In genomic region chr1:113146242-113147072, GRCh38 we compare ENCODE assay signal across 13 cellular contexts.
DNase-seq lines count a peak whose midpoint lies in the region; ATAC-seq and TF ChIP-seq lines count a peak whose summit lies in the region.
"Had no signal": no experiment of that assay in that cellular context is flagged by ENCODE, and none has a peak within 500 bp of the region (broad histone marks: within the 10 kb centered on the region; RNA-seq: fewer than 3 reads in every experiment).

No MANE protein-coding gene starts in this region.

- 50% methylated on average over 2 of the region's 7 CpGs; no CpG with 5 or more reads in 1 of the 2 experiments for WGBS in IMR-90 (ENCODE audit: extremely low coverage in 2 of 2, insufficient read length in 1 of 2), 2 experiments
- WGBS in mesendoderm (ENCODE audit: extremely low coverage, insufficient coverage, low lambda C conversion rate): no CpG with 5 or more reads among the region's 7 CpGs

- H3K18ac ChIP-seq in IMR-90 (ENCODE audit: low read depth, low read length) (no peak overlapping the region), mesendoderm (ENCODE audit: low read length) (no peak overlapping the region)

- H2BK15ac ChIP-seq in IMR-90 (ENCODE audit: low read depth, low read length) (no peak overlapping the region), mesendoderm (replicated peaks; ENCODE audit: low read depth) (no peak overlapping the region)

- no peak for TF ChIP-seq RAD21 in IMR-90 (IDR thresholded peaks at IDR 0.05; ENCODE audit: low read length)

- H3K4ac ChIP-seq in IMR-90 (ENCODE audit: low read depth, low read length) (no peak overlapping the region), mesendoderm (ENCODE audit: low read depth, low read length) (no peak overlapping the region)

- H3K56ac ChIP-seq in IMR-90 (ENCODE audit: extremely low read depth, insufficient read depth, low read length) (no peak overlapping the region), mesendoderm (ENCODE audit: low read length) (peak overlapping the region; percentile 47)

- no peak overlapping the region for H3K4me3 ChIP-seq in CD8-positive, alpha-beta T cell (ENCODE audit: low read depth, low read length)
- H3K4me3 ChIP-seq in IMR-90 (ENCODE audit: insufficient read depth, low read depth, low read length) (no peak overlapping the region), mesendoderm (ENCODE audit: low read length) (no peak overlapping the region)
- H3K4me3 ChIP-seq: PC-9, sigmoid colon had no signal

- intact Hi-C loops in CD8-positive, alpha-beta T cell (cut with DNase I, micrococcal nuclease): loop anchor here in 1 of 2 experiments (10.0 kb wide), 1 partner anchor 1138 kb away; no protein-coding TSS in a partner anchor
- intact Hi-C loops in IMR-90 (cut with micrococcal nuclease): loop anchor here (10.0 kb wide), 1 partner anchor 788 kb away; no protein-coding TSS in a partner anchor

- H2BK120ac ChIP-seq in IMR-90 (ENCODE audit: low read depth, low read length) (no peak overlapping the region), mesendoderm (ENCODE audit: low read depth, low read length) (no peak overlapping the region)

- H3K36me3 ChIP-seq in CD8-positive, alpha-beta T cell (ENCODE audit: insufficient read depth, low read length): no peaks in the 10 kb centered on the region
- no peaks in the 10 kb centered on the region for H3K36me3 ChIP-seq in IMR-90 (ENCODE audit: control insufficient read depth, insufficient read depth, low read length)
- H3K36me3 ChIP-seq in mesendoderm (ENCODE audit: control insufficient read depth, insufficient read depth, low read length): no peaks in the 10 kb centered on the region
- H3K36me3 ChIP-seq: sigmoid colon had no signal

- no peak overlapping the region for H3K4me3 Mint-ChIP-seq in CD8-positive, alpha-beta T cell
- H3K4me3 Mint-ChIP-seq in activated CD8-positive, alpha-beta T cell treated with anti-CD3 and anti-CD28 coated beads, Interleukin-2, amount 10 ng/mL, durations not matched to agents 7 days and 5 days: no peak overlapping the region
- H3K4me3 Mint-ChIP-seq: activated B cell treated with CpG ODN at 0.5 μM for 24 hours had no signal

- no peak overlapping the region for H3K4me2 ChIP-seq in IMR-90 (ENCODE audit: low read depth, low read length)
- no peak overlapping the region for H3K4me2 ChIP-seq in mesendoderm (ENCODE audit: low read length)
- H3K4me2 ChIP-seq: PC-9 had no signal

- no peak overlapping the region for H3K9ac ChIP-seq in IMR-90 (ENCODE audit: low read depth, low read length)
- no peak overlapping the region for H3K9ac ChIP-seq in mesendoderm (ENCODE audit: low read length)

- H3K79me2 ChIP-seq in mesendoderm (ENCODE audit: control insufficient read depth, insufficient read depth, low read length): no peaks in the 10 kb centered on the region

- H4K20me1 ChIP-seq in IMR-90 (ENCODE audit: insufficient read depth, low read length): no peaks in the 10 kb centered on the region

- in situ Hi-C loops in IMR-90 (cut with MboI; ENCODE audit: low sequenced_read_pairs): loop anchor here (5.0 to 25.0 kb wide), 2 partner anchors 531 to 766 kb away; partner anchors contain the start of genes AP4B1 and DCLRE1B

- no peak overlapping the region for H4K91ac ChIP-seq in IMR-90 (ENCODE audit: insufficient read depth, low read depth, low read length)

- H3K79me1 ChIP-seq in IMR-90 (ENCODE audit: low read depth in 1 of 2, low read length in 2 of 2) (no peaks in the 10 kb centered on the region), mesendoderm (ENCODE audit: low read length) (no peaks in the 10 kb centered on the region)

- CTCF ChIA-PET in CD8-positive, alpha-beta T cell (lab: Charles Lee): no interaction called here
- CTCF ChIA-PET in IMR-90 (lab: Yijun Ruan, JAX): interaction anchor here (0.7 kb wide), 1 partner anchor 495 kb away, joined by 3 read pairs; no protein-coding TSS in a partner anchor
- CTCF ChIA-PET in activated CD8-positive, alpha-beta T cell treated with anti-CD3 and anti-CD28 coated beads, Interleukin-2, amount 10 ng/mL, durations not matched to agents 7 days and 5 days (lab: Charles Lee): interaction anchor here (0.6 kb wide), 1 partner anchor 193 kb away, joined by 3 read pairs; no protein-coding TSS in a partner anchor

- no peaks in the 10 kb centered on the region for H3K27me3 ChIP-seq in CD8-positive, alpha-beta T cell (ENCODE audit: insufficient read depth, low read length)
- H3K27me3 ChIP-seq in IMR-90 (ENCODE audit: control insufficient read depth, insufficient read depth, low read length) (no peaks in the 10 kb centered on the region), mesendoderm (ENCODE audit: insufficient read depth, low read length, poor library complexity) (no peaks in the 10 kb centered on the region)
- H3K27me3 ChIP-seq: sigmoid colon had no signal

- H4K8ac ChIP-seq in IMR-90 (ENCODE audit: low read depth in 2 of 2, low read length in 2 of 2) (no peak overlapping the region), mesendoderm (ENCODE audit: low read depth, low read length) (no peak overlapping the region)

- H2AK9ac ChIP-seq in IMR-90 (replicated peaks; ENCODE audit: low read depth, low read length, poor library complexity): no peak overlapping the region

- peak; percentile 81 for ATAC-seq in CD8-positive, alpha-beta T cell
- no peak for ATAC-seq in IMR-90 (ENCODE audit: low read depth)
- ATAC-seq in activated CD8-positive, alpha-beta T cell treated with anti-CD3 and anti-CD28 coated beads, Interleukin-2, amount 10 ng/mL, durations not matched to agents 7 days and 5 days: peak; percentile 88
- no peak for ATAC-seq in HG02571 (IDR thresholded peaks at IDR 0.05; ENCODE audit: unreplicated experiment)

- DNase-seq in CD8-positive, alpha-beta T cell: peak in 2 of 7 experiments; percentile 12 to 33
- DNase-seq in IMR-90: peak; percentile 11
- DNase-seq in activated CD8-positive, alpha-beta T cell treated with anti-CD3 and anti-CD28 coated beads, Interleukin-2, amount 10 ng/mL, durations not matched to agents 7 days and 5 days: peak; percentile 36
- peak; percentile 73 for DNase-seq in mesendoderm
- DNase-seq in amygdala (lab: John Stamatoyannopoulos, UW): no peak
- DNase-seq in NCI-H1048 (lab: John Stamatoyannopoulos, UW): no peak
- DNase-seq in HuH-7 (ENCODE audit: low spot score): no peak
- DNase-seq: activated B cell treated with CpG ODN at 0.5 μM for 24 hours, caudate nucleus, NCI-H1417, PC-9, sigmoid colon had no signal

- no peak overlapping the region for H2AK5ac ChIP-seq in IMR-90 (ENCODE audit: low read depth, low read length)
- no peak overlapping the region for H2AK5ac ChIP-seq in mesendoderm (ENCODE audit: low read length)

- H3K9me1 ChIP-seq in IMR-90 (ENCODE audit: insufficient read depth, low read length): peaks cover 2% of the 10 kb centered on the region; the same call in 1 of the 2 replicates

- H3K23ac ChIP-seq in IMR-90 (ENCODE audit: low read depth, low read length): no peak overlapping the region
- peak overlapping the region; percentile 86 for H3K23ac ChIP-seq in mesendoderm (ENCODE audit: low read length)

- H3K36me3 Mint-ChIP-seq in CD8-positive, alpha-beta T cell: no peaks in the 10 kb centered on the region
- no peaks in the 10 kb centered on the region for H3K36me3 Mint-ChIP-seq in activated CD8-positive, alpha-beta T cell treated with anti-CD3 and anti-CD28 coated beads, Interleukin-2, amount 10 ng/mL, durations not matched to agents 7 days and 5 days (ENCODE audit: low read depth)

- no peak overlapping the region for H3K27ac ChIP-seq in CD8-positive, alpha-beta T cell (ENCODE audit: low read depth, low read length)
- H3K27ac ChIP-seq in IMR-90 (ENCODE audit: insufficient read depth, low read length) (no peak overlapping the region), mesendoderm (ENCODE audit: low read depth, low read length) (no peak overlapping the region)
- H3K27ac ChIP-seq: PC-9, sigmoid colon had no signal

- no peak overlapping the region for H3K27ac Mint-ChIP-seq in CD8-positive, alpha-beta T cell
- H3K27ac Mint-ChIP-seq in activated CD8-positive, alpha-beta T cell treated with anti-CD3 and anti-CD28 coated beads, Interleukin-2, amount 10 ng/mL, durations not matched to agents 7 days and 5 days: peak overlapping the region; percentile 13
- H3K27ac Mint-ChIP-seq: activated B cell treated with CpG ODN at 0.5 μM for 24 hours had no signal

- no peaks in the 10 kb centered on the region for H3K9me3 Mint-ChIP-seq in CD8-positive, alpha-beta T cell
- H3K9me3 Mint-ChIP-seq in activated CD8-positive, alpha-beta T cell treated with anti-CD3 and anti-CD28 coated beads, Interleukin-2, amount 10 ng/mL, durations not matched to agents 7 days and 5 days (ENCODE audit: insufficient read depth): no peaks in the 10 kb centered on the region
- H3K9me3 Mint-ChIP-seq: activated B cell treated with CpG ODN at 0.5 μM for 24 hours had no signal

- no peaks in the 10 kb centered on the region for H3K27me3 Mint-ChIP-seq in CD8-positive, alpha-beta T cell (ENCODE audit: low read depth)
- no peaks in the 10 kb centered on the region for H3K27me3 Mint-ChIP-seq in activated CD8-positive, alpha-beta T cell treated with anti-CD3 and anti-CD28 coated beads, Interleukin-2, amount 10 ng/mL, durations not matched to agents 7 days and 5 days (ENCODE audit: low read depth)
- H3K27me3 Mint-ChIP-seq: activated B cell treated with CpG ODN at 0.5 μM for 24 hours had no signal

- H3K4me1 Mint-ChIP-seq in CD8-positive, alpha-beta T cell (ENCODE audit: low read depth): peaks cover 26% of the 10 kb centered on the region
- H3K4me1 Mint-ChIP-seq in activated CD8-positive, alpha-beta T cell treated with anti-CD3 and anti-CD28 coated beads, Interleukin-2, amount 10 ng/mL, durations not matched to agents 7 days and 5 days (ENCODE audit: low read depth): peaks cover 32% of the 10 kb centered on the region
- H3K4me1 Mint-ChIP-seq: activated B cell treated with CpG ODN at 0.5 μM for 24 hours had no signal

- dilution Hi-C loops in IMR-90 (cut with HindIII; ENCODE audit: low sequenced_read_pairs, unreplicated experiment): no loop called here

- H2AFZ ChIP-seq in IMR-90 (replicated peaks; ENCODE audit: low read length, poor library complexity): peak overlapping the region; percentile 34
- H2AFZ ChIP-seq: PC-9 had no signal

- no peak for TF ChIP-seq CTCF in CD8-positive, alpha-beta T cell (IDR thresholded peaks at IDR 0.05)
- no peak for TF ChIP-seq CTCF in IMR-90 (conservative IDR thresholded peaks at IDR 0.05; ENCODE audit: low read depth, low read length)

- no peak overlapping the region for H4K5ac ChIP-seq in IMR-90 (ENCODE audit: low read depth, low read length)
- H4K5ac ChIP-seq in mesendoderm (ENCODE audit: low read length): no peak overlapping the region

- POLR2A ChIA-PET in CD8-positive, alpha-beta T cell (lab: Charles Lee): no interaction called here
- POLR2A ChIA-PET in IMR-90 (lab: Charles Lee; ENCODE audit: unreplicated experiment): no interaction called here
- POLR2A ChIA-PET in activated CD8-positive, alpha-beta T cell treated with anti-CD3 and anti-CD28 coated beads, Interleukin-2, amount 10 ng/mL, durations not matched to agents 7 days and 5 days (lab: Charles Lee): no interaction called here

- no peak overlapping the region for H3K14ac ChIP-seq in IMR-90 (replicated peaks; ENCODE audit: low read depth, low read length)

- no peak overlapping the region for H2BK5ac ChIP-seq in IMR-90 (ENCODE audit: low read depth, low read length, poor library complexity, severe bottlenecking)
- peak overlapping the region; percentile 2 for H2BK5ac ChIP-seq in mesendoderm (ENCODE audit: low read length)

- H3K9me3 ChIP-seq in CD8-positive, alpha-beta T cell (ENCODE audit: low read length): no peaks in the 10 kb centered on the region
- H3K9me3 ChIP-seq in IMR-90 (ENCODE audit: control insufficient read depth, insufficient read depth, low read length): no peaks in the 10 kb centered on the region
- H3K9me3 ChIP-seq: sigmoid colon had no signal

- H2BK20ac ChIP-seq in IMR-90 (ENCODE audit: low read depth, low read length): no peak overlapping the region

- no TSS peak for BruUV-seq in IMR-90 (replicated peaks; lab: Mats Ljungman, UMichigan)

- TF ChIP-seq POLR2A in IMR-90 (IDR thresholded peaks at IDR 0.05; ENCODE audit: low read depth, low read length): no peak

- peaks cover 8% of the 10 kb centered on the region for H3K4me1 ChIP-seq in CD8-positive, alpha-beta T cell (ENCODE audit: insufficient read depth, low read length)
- H3K4me1 ChIP-seq in IMR-90 (ENCODE audit: control insufficient read depth, insufficient read depth, low read length) (peaks cover 2% of the 10 kb centered on the region), mesendoderm (ENCODE audit: control insufficient read depth, low read depth, low read length) (peaks cover 11% of the 10 kb centered on the region)

Comparison
In these comparisons a context has a peak if more than half of its experiments do, and no peak if none do; other contexts are left out.
1. ATAC-seq: peak in CD8-positive, alpha-beta T cell (single experiment) and activated CD8-positive, alpha-beta T cell treated with anti-CD3 and anti-CD28 coated beads, Interleukin-2, amount 10 ng/mL, durations not matched to agents 7 days and 5 days (single experiment); none in IMR-90 (single experiment) and HG02571 (single experiment).
2. DNase-seq: peak in IMR-90 (single experiment), activated CD8-positive, alpha-beta T cell treated with anti-CD3 and anti-CD28 coated beads, Interleukin-2, amount 10 ng/mL, durations not matched to agents 7 days and 5 days (single experiment) and mesendoderm (single experiment); none in amygdala (0 of 56), NCI-H1048 (single experiment) and HuH-7 (single experiment).